Comparison of ENCODE assay signal across 17 cellular contexts in genomic region chr11:133576351-133576750, GRCh38. TPM values are rescaled to one million over a fixed set of nuclear protein-coding genes. Genes with fewer than 3 reads are reported as not detected.
DNase-seq lines count a peak whose midpoint lies in the region; ATAC-seq and TF ChIP-seq lines count a peak whose summit lies in the region.
"Had no signal": no experiment of that assay in that cellular context is flagged by ENCODE, and none has a peak within 500 bp of the region (broad histone marks: within the 10 kb centered on the region; RNA-seq: fewer than 3 reads in every experiment).

No MANE protein-coding gene starts in this region.

- POLR2A ChIA-PET in Panc1 (lab: Charles Lee): no interaction called here

- peak; percentile 90 for TF ChIP-seq CTCF in 22Rv1 (IDR thresholded peaks at IDR 0.05)
- TF ChIP-seq CTCF in GM06990 (IDR thresholded peaks at IDR 0.05; ENCODE audit: insufficient read depth, low read length, poor library complexity, severe bottlenecking): peak; percentile 44
- peak; percentile 54 for TF ChIP-seq CTCF in Panc1 (IDR thresholded peaks at IDR 0.05)
- peak; percentile 39 for TF ChIP-seq CTCF in glutamatergic neuron (IDR thresholded peaks at IDR 0.05; ENCODE audit: partially characterized antibody, unreplicated experiment)
- no peak for TF ChIP-seq CTCF in breast epithelium (IDR thresholded peaks at IDR 0.05)

- intact Hi-C loops in Panc1 (cut with micrococcal nuclease; ENCODE audit: unreplicated experiment) (no loop called here), breast epithelium (cut with DNase I; ENCODE audit: low total_unique reads) (no loop called here)

- no TSS peak for BruUV-seq in Panc1 (replicated peaks; lab: Mats Ljungman, UMichigan)

- no peaks in the 10 kb centered on the region for H3K27me3 ChIP-seq in GM06990 (replicated peaks; ENCODE audit: control insufficient read depth, insufficient read depth, low read length)
- H3K27me3 ChIP-seq in Panc1 (ENCODE audit: control insufficient read depth, insufficient read depth, low read length): 0 out of 2 replicates have a peak, but pooled peaks cover 2% of the 10 kb centered on the region
- H3K27me3 ChIP-seq in breast epithelium: no peaks in the 10 kb centered on the region
- H3K27me3 ChIP-seq: BLaER1, cardiac muscle cell had no signal

- H3K4me1 Mint-ChIP-seq in glutamatergic neuron (ENCODE audit: low read depth, unreplicated experiment): peaks cover 4% of the 10 kb centered on the region

- peaks cover 6% of the 10 kb centered on the region for H3K27me3 Mint-ChIP-seq in glutamatergic neuron (ENCODE audit: unreplicated experiment)

- H3K27ac ChIP-seq in 22Rv1: no peak overlapping the region
- no peak overlapping the region for H3K27ac ChIP-seq in Panc1 (ENCODE audit: low read length)
- H3K27ac ChIP-seq in breast epithelium: no peak overlapping the region
- H3K27ac ChIP-seq: BLaER1, cardiac muscle cell, epithelial cell of prostate, heart right ventricle, pancreas had no signal

- H3K4me3 Mint-ChIP-seq in glutamatergic neuron (ENCODE audit: unreplicated experiment): no peak overlapping the region

- DNase-seq in GM06990 (ENCODE audit: extremely low read depth, insufficient read length): no peak
- DNase-seq in Panc1 (ENCODE audit: low read depth, low spot score): no peak
- peak; percentile 22 for DNase-seq in glutamatergic neuron
- DNase-seq in NCI-H2171 treated with DMSO at 0.1 percent for 48 hours (lab: John Stamatoyannopoulos, UW): no peak
- DNase-seq in breast epithelium (ENCODE audit: low spot score in 2 of 2): no peak
- DNase-seq: activated CD4-positive, CD25-positive, alpha-beta regulatory T cell; NCI-H1092; NCI-H524 treated with DMSO at 0.1 percent for 48 hours; pancreas had no signal

- CTCF ChIA-PET in Panc1 (lab: Charles Lee): interaction anchor here (0.6 kb wide), 1 partner anchor 327 kb away, joined by 7 read pairs; no protein-coding TSS in a partner anchor

- H3K9me3 Mint-ChIP-seq in glutamatergic neuron (ENCODE audit: unreplicated experiment): no peaks in the 10 kb centered on the region
- H3K9me3 Mint-ChIP-seq: activated T-helper 2 cell treated with anti-CD3 and anti-CD28 coated beads, Interferon-gamma antibody, Interleukin-2, Interleukin-4, amounts not matched to agents 10 μg/mL and 5 μg/mL and 100 μg/mL, durations not matched to agents 14 hours and 24 hours and 36 hours had no signal

- TF ChIP-seq POLR2A in breast epithelium (IDR thresholded peaks at IDR 0.05): no peak

- peaks cover 6% of the 10 kb centered on the region for H3K36me3 Mint-ChIP-seq in glutamatergic neuron (ENCODE audit: unreplicated experiment)

- H3K9me3 ChIP-seq in Panc1 (ENCODE audit: control insufficient read depth, insufficient read depth, low read depth, low read length): no peaks in the 10 kb centered on the region
- no peaks in the 10 kb centered on the region for H3K9me3 ChIP-seq in breast epithelium
- H3K9me3 ChIP-seq: BLaER1, pancreas had no signal

- H3K4me1 ChIP-seq in Panc1 (ENCODE audit: control insufficient read depth, insufficient read depth, low read length) (no peaks in the 10 kb centered on the region), breast epithelium (no peaks in the 10 kb centered on the region)
- H3K4me1 ChIP-seq: heart right ventricle, pancreas had no signal

- H3K4me3 ChIP-seq in GM06990 (replicated peaks; ENCODE audit: low read depth, low read length): no peak overlapping the region
- no peak overlapping the region for H3K4me3 ChIP-seq in Panc1 (ENCODE audit: low read depth in 2 of 2, low read length in 2 of 2)
- no peak overlapping the region for H3K4me3 ChIP-seq in breast epithelium
- H3K4me3 ChIP-seq: BLaER1, cardiac muscle cell, heart right ventricle, pancreas had no signal

- H3K27ac Mint-ChIP-seq in glutamatergic neuron (ENCODE audit: unreplicated experiment): no peak overlapping the region
- H3K27ac Mint-ChIP-seq: activated T-helper 2 cell treated with anti-CD3 and anti-CD28 coated beads, Interferon-gamma antibody, Interleukin-2, Interleukin-4, amounts not matched to agents 10 μg/mL and 5 μg/mL and 100 μg/mL, durations not matched to agents 14 hours and 24 hours and 36 hours had no signal

- no peaks in the 10 kb centered on the region for H3K36me3 ChIP-seq in GM06990 (ENCODE audit: control insufficient read depth, insufficient read depth, low read length)
- H3K36me3 ChIP-seq in Panc1 (ENCODE audit: control insufficient read depth, insufficient read depth, low read length): no peaks in the 10 kb centered on the region
- H3K36me3 ChIP-seq in breast epithelium: no peaks in the 10 kb centered on the region
- H3K36me3 ChIP-seq: BLaER1, cardiac muscle cell, heart right ventricle, pancreas had no signal

- in situ Hi-C loops in Panc1 (cut with HindIII; ENCODE audit: low pct_unique_long_range_greater_than_20kb, low sequenced_read_pairs): no loop called here

- ATAC-seq in Panc1 (no peak), HG02798 (IDR thresholded peaks at IDR 0.05; ENCODE audit: poor library complexity, unreplicated experiment) (no peak), GM21737 (IDR thresholded peaks at IDR 0.05; ENCODE audit: unreplicated experiment) (no peak)
- ATAC-seq: heart right ventricle, pancreas had no signal

RNA-seq across cellular contexts. Expression of gene OPCML, which starts 44.0 kb away (rescaled TPM):
- total RNA-seq in Panc1 (2021; ENCODE audit: unreplicated experiment) (not detected), glutamatergic neuron (ENCODE audit: unreplicated experiment) (0.61 TPM), breast epithelium (not detected)
- not detected for polyA plus RNA-seq in Panc1 (2012; ENCODE audit: insufficient read length)
- total RNA-seq: activated T-helper 2 cell treated with anti-CD3 and anti-CD28 coated beads, Interferon-gamma antibody, Interleukin-2, Interleukin-4, amounts not matched to agents 10 μg/mL and 5 μg/mL and 100 μg/mL, durations not matched to agents 14 hours and 24 hours and 36 hours had no signal

Comparison
In these comparisons a context has a peak if more than half of its experiments do, and no peak if none do; other contexts are left out.
1. CTCF ChIP-seq: peak in 22Rv1 (single experiment), GM06990 (single experiment), Panc1 (single experiment) and glutamatergic neuron (single experiment); none in breast epithelium (0 of 3).